Comparison of ENCODE assay signal across 20 cellular contexts in genomic region chr7:34425194-34425593, GRCh38.
DNase-seq lines count a peak whose midpoint lies in the region; ATAC-seq and TF ChIP-seq lines count a peak whose summit lies in the region.
"Had no signal": no experiment of that assay in that cellular context is flagged by ENCODE, and none has a peak within 500 bp of the region (broad histone marks: within the 10 kb centered on the region; RNA-seq: fewer than 3 reads in every experiment).

No MANE protein-coding gene starts in this region.

- ATAC-seq in upper lobe of right lung = peak; percentile 44
- ATAC-seq in HG03442 (IDR thresholded peaks at IDR 0.05; ENCODE audit: unreplicated experiment) = no peak
- no peak for ATAC-seq in HG02840 (IDR thresholded peaks at IDR 0.05; ENCODE audit: low FRiP score, unreplicated experiment)
- ATAC-seq: K562 had no signal

- H3K27me3 ChIP-seq in upper lobe of right lung = no peaks in the 10 kb centered on the region

- no peak overlapping the region for H3K27ac ChIP-seq in upper lobe of right lung
- H3K27ac ChIP-seq: PC-9 had no signal

- TF ChIP-seq CTCF in upper lobe of right lung (IDR thresholded peaks at IDR 0.05) = no peak

- H3K9me3 ChIP-seq in upper lobe of right lung = no peaks in the 10 kb centered on the region
- H3K9me3 ChIP-seq: Caco-2, MG63 had no signal

- no peaks in the 10 kb centered on the region for H3K36me3 ChIP-seq in upper lobe of right lung
- H3K36me3 ChIP-seq: MG63 had no signal

- no peak overlapping the region for H3K4me3 ChIP-seq in upper lobe of right lung
- H3K4me3 ChIP-seq: K562, MG63, PC-9 had no signal

- peak; percentile 48 for DNase-seq in DMS53 treated with DMSO at 0.1 percent for 48 hours (lab: John Stamatoyannopoulos, UW; ENCODE audit: unreplicated experiment)
- DNase-seq in NCI-H226 = peak; percentile 11
- DNase-seq in kidney tubule cell (ENCODE audit: low spot score) = peak; percentile 10
- DNase-seq in upper lobe of right lung = no peak
- no peak for DNase-seq in activated naive CD4-positive, alpha-beta T cell treated with anti-CD3 and anti-CD28 coated beads, Interleukin-2, amount 50 U/mL, for 16 hours
- DNase-seq: C1 segment of cervical spinal cord; Caco-2; CD4-positive, alpha-beta memory T cell; DMS79 treated with DMSO at 0.1 percent for 48 hours; MG63; NCI-H1105 treated with DMSO at 0.1 percent for 48 hours; NCI-H146; NCI-H1930; NCI-H446 treated with DMSO at 0.1 percent for 48 hours; NCI-H526 treated with DMSO at 0.1 percent for 48 hours; PC-9; Right ventricle myocardium superior had no signal

- H3K4me1 ChIP-seq in upper lobe of right lung = no peaks in the 10 kb centered on the region
- H3K4me1 ChIP-seq: Caco-2 had no signal

- intact Hi-C loops in upper lobe of right lung (cut with DNase I) = no loop called here

Comparison
In these comparisons a context has a peak if more than half of its experiments do, and no peak if none do; other contexts are left out.
1. DNase-seq: peak in DMS53 treated with DMSO at 0.1 percent for 48 hours (single experiment), NCI-H226 (single experiment) and kidney tubule cell (single experiment); none in upper lobe of right lung (single experiment) and activated naive CD4-positive, alpha-beta T cell treated with anti-CD3 and anti-CD28 coated beads, Interleukin-2, amount 50 U/mL, for 16 hours (single experiment).